In the genomic region with DNA sequence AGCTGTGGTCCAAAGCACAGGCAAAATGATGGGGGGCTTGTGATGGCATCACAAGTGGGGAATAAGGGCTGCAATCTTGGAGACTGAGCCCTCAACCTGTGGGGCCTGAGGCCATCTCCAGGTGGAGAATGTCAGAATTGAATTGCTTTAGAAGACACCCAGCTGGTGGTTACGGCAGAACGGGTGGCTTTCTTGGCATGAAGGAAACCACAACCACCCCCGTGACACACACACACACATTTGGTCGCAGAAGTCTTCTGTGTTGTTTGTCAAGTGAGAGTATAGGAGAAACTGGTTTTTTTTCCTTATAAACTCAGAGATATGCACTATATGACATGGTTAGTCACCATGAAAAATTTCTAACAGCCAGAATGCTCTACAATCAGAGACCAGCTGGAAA, we compare ENCODE assay signal across 19 cellular contexts.
"Had no signal": no experiment of that assay in that cellular context is flagged by ENCODE, and none has a peak within 500 bp of the region (broad histone marks: within the 10 kb centered on the region; RNA-seq: fewer than 3 reads in every experiment).

No MANE protein-coding gene starts in this region.

- H2AFZ ChIP-seq: neural progenitor cell had no signal

- H3K4me1 ChIP-seq: colonic mucosa, gastrocnemius medialis, neural progenitor cell, testis, transverse colon had no signal

- H3K4me2 ChIP-seq: neural progenitor cell had no signal

- H3K27ac ChIP-seq: colonic mucosa, gastrocnemius medialis, neural progenitor cell, testis, transverse colon had no signal

- H3K27me3 ChIP-seq: colonic mucosa, gastrocnemius medialis, testis, transverse colon had no signal

- H3K9ac ChIP-seq: neural progenitor cell had no signal

- H3K4me3 ChIP-seq: colonic mucosa, gastrocnemius medialis, neural progenitor cell, testis, transverse colon had no signal

- H3K36me3 ChIP-seq: colonic mucosa, gastrocnemius medialis, neural progenitor cell, transverse colon had no signal

- H3K9me3 ChIP-seq: colonic mucosa, gastrocnemius medialis, testis, transverse colon had no signal

- DNase-seq: activated CD4-positive, alpha-beta T cell treated with anti-CD3 and anti-CD28 coated beads, Interleukin-2, amount 10 ng/mL, durations not matched to agents 7 days and 5 days; activated CD4-positive, CD25-positive, alpha-beta regulatory T cell treated with anti-CD3 and anti-CD28 coated beads, Interleukin-2, amount 50 U/mL, for 72 hours; activated CD8-positive, alpha-beta T cell treated with anti-CD3 and anti-CD28 coated beads for 36 hours; activated naive CD4-positive, alpha-beta T cell treated with Interleukin-2 at 50 U/mL for 16 hours; activated T-cell treated with anti-CD3 and anti-CD28 coated beads, Interleukin-2, amount 50 U/mL, for 4 hours; anterior cingulate cortex; colonic mucosa; effector memory CD4-positive, alpha-beta T cell; gastrocnemius medialis; hippocampal formation; natural killer cell; right cardiac atrium; stimulated activated CD4-positive, alpha-beta T cell treated with anti-CD3 and anti-CD28 coated beads, Interleukin-2, amount 100 ng/mL, for 48 hours; stimulated activated naive CD8-positive, alpha-beta T cell treated with anti-CD3 and anti-CD28 coated beads, Interleukin-15, Interleukin-2, amounts not matched to agents 100 U/mL and 50 U/mL, for 24 hours; T-helper 17 cell; T1000; testis; transverse colon had no signal
